Comparison of ENCODE assay signal across 14 cellular contexts in the genomic region with DNA sequence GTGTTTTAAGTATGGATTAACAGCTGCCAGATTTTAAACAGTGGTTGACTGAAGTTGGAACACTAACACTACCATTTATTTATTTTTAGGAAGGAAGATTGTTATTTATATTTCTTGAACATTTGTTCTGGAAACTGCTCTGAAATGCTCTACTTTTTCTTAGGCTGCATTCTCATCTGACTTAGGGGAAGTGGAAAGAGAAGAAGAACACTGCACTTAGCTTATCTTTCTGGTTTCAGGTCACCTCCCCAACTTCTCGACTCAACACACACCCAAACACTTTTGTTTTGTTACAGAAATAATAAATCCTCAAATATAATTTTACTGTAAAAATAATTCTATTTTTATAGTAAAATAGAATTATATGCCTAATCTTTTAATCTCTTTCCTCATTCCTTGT.
"Had no signal": no experiment of that assay in that cellular context is flagged by ENCODE, and none has a peak within 500 bp of the region (broad histone marks: within the 10 kb centered on the region; RNA-seq: fewer than 3 reads in every experiment).

No MANE protein-coding gene starts in this region.

- H3K27ac ChIP-seq: colonic mucosa, VCaP had no signal

- H3K36me3 ChIP-seq: colonic mucosa had no signal

- H3K4me3 ChIP-seq: colonic mucosa had no signal

- H3K4me1 ChIP-seq: colonic mucosa had no signal

- H3K27me3 ChIP-seq: colonic mucosa had no signal

- FAIRE-seq: urothelium cell line had no signal

- DNase-seq: activated CD8-positive, alpha-beta T cell treated with anti-CD3 and anti-CD28 coated beads, Interleukin-2, amount 10 ng/mL, durations not matched to agents 7 days and 5 days; activated naive CD4-positive, alpha-beta T cell; caudate nucleus; colonic mucosa; effector CD4-positive, alpha-beta T cell; head of caudate nucleus; islet precursor cell; retina; stimulated activated CD4-positive, alpha-beta T cell treated with anti-CD3 and anti-CD28 coated beads, Interleukin-4, amount 100 ng/mL, for 24 hours; stimulated activated naive CD8-positive, alpha-beta T cell treated with anti-CD3 and anti-CD28 coated beads, Interleukin-15, amount 100 ng/mL, for 72 hours had no signal

- H3K9me3 ChIP-seq: colonic mucosa had no signal

- ATAC-seq: activated CD8-positive, alpha-beta T cell treated with anti-CD3 and anti-CD28 coated beads, Interleukin-2, amount 10 ng/mL, durations not matched to agents 7 days and 5 days; left lobe of liver; natural killer cell treated with Interleukin-12 subunit alpha and Interleukin-12 subunit beta and Interleukin-15 and Interleukin-18, amount 100 ng/mL, for 72 hours; stimulated activated naive CD8-positive, alpha-beta T cell treated with anti-CD3 and anti-CD28 coated beads, Interleukin-15, amount 100 ng/mL, for 72 hours had no signal
